ENCODE assay signal across 23 cellular contexts in genomic region chr5:171743786-171744076, GRCh38. TPM values are rescaled to one million over a fixed set of nuclear protein-coding genes. Genes with fewer than 3 reads are reported as not detected.
"Had no signal": no experiment of that assay in that cellular context is flagged by ENCODE, and none has a peak within 500 bp of the region (broad histone marks: within the 10 kb centered on the region; RNA-seq: fewer than 3 reads in every experiment).

No MANE protein-coding gene starts in this region.

- H3K27me3 ChIP-seq: brain microvascular endothelial cell, esophagus squamous epithelium had no signal

- H3K9me3 ChIP-seq: esophagus squamous epithelium, left ventricle myocardium inferior, prostate gland had no signal

- FAIRE-seq: kidney had no signal

- H3K36me3 ChIP-seq: brain microvascular endothelial cell, esophagus squamous epithelium, left ventricle myocardium inferior, prostate gland had no signal

- H3K4me1 ChIP-seq: prostate gland had no signal

- H3K27ac ChIP-seq: brain microvascular endothelial cell, coronary artery, esophagus squamous epithelium, left ventricle myocardium inferior, prostate gland, skin epidermis had no signal

- DNase-seq: activated CD4-positive, alpha-beta T cell treated with anti-CD3 and anti-CD28 coated beads, Interleukin-2, amount 50 U/mL, for 4 hours; activated CD4-positive, CD25-positive, alpha-beta regulatory T cell treated with anti-CD3 and anti-CD28 coated beads, Interleukin-2, amount 50 U/mL, for 72 hours; activated naive CD4-positive, alpha-beta T cell treated with Interleukin-2 at 50 U/mL for 16 hours; anterior cingulate cortex; brain microvascular endothelial cell; esophagus squamous epithelium; hypothalamus; kidney; left ventricle myocardium inferior; nephron progenitor cell; right cardiac atrium; stimulated activated CD4-positive, alpha-beta T cell treated with anti-CD3 and anti-CD28 coated beads, Interleukin-4, amount 100 ng/mL, for 24 hours; stimulated activated naive CD8-positive, alpha-beta T cell treated with anti-CD3 and anti-CD28 coated beads, Interleukin-15, Interleukin-2, amounts not matched to agents 100 U/mL and 50 U/mL, for 24 hours; T1000 had no signal

- H3K4me3 ChIP-seq: coronary artery, esophagus squamous epithelium, left ventricle myocardium inferior, prostate gland, skin epidermis had no signal

- ATAC-seq: activated T-helper 17 cell treated with anti-CD3 and anti-CD28 coated beads, Interleukin-2, amount 50 U/mL, for 72 hours; right cardiac atrium; stimulated activated naive CD8-positive, alpha-beta T cell treated with anti-CD3 and anti-CD28 coated beads, Interleukin-15, Interleukin-2, amounts not matched to agents 100 U/mL and 50 U/mL, for 24 hours had no signal

RNA-seq across cellular contexts. Expression of gene SMIM23, which starts 41.9 kb away (rescaled TPM):
- total RNA-seq: activated T-helper 17 cell treated with anti-CD3 and anti-CD28 coated beads, Interleukin-2, amount 50 U/mL, for 72 hours; esophagus squamous epithelium; fibroblast of villous mesenchyme; glomerular endothelial cell; kidney; left ventricle myocardium inferior; omental fat pad; prostate gland; right cardiac atrium; temporal lobe; urinary bladder had no signal
- polyA plus RNA-seq: right cardiac atrium, urinary bladder had no signal
